ENCODE assay signal across 1 cellular context in the genomic region with DNA sequence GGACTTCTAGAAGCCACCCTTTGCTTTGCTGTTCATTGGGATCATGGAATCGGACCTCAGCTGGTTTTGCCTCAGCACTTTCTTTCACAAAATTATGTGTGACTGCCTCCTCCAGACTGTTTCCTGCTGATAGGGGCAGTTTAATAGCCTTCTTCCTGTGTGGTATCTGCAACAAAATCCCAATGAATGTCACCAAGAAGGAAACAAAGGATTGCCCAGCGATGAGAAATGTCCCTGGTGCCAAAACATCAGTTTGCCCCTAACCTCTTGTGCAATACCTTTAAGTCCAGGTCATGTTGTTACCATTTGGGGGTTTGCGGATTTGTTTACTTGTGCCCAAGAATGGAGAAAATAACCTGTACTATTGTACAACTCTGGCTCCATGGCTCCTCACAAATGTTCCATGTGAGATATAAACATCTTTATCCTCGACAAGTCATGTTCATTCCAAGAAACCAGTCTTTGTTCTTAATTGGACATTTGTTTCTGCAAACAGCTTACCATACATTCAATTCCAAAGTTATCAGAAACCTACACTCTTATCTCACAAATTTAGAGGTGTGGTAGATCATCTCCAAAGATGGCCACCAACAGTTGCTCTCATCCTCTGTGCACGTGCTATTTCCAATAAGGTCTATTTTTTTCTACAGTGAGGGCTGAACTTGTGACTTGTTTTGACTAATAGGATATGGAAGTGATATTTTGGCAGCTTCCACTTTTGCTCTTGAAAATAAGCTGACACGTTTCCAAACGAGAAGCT.
A peak's percentile ranks its signal among the peaks of the same experiment; 100 is the strongest.
TF ChIP-seq lines count a peak whose summit lies in the region.

No MANE protein-coding gene starts in this region.

TF ChIP-seq in endothelial cell of umbilical vein, 7 proteins besides CTCF, POLR2A, EP300 and RAD21 (continued from another document):
- peak; percentile 65 for TF ChIP-seq JUN (IDR thresholded peaks at IDR 0.05; ENCODE audit: borderline replicate concordance, insufficient read depth, insufficient read length, low read depth)
